In the genomic region with DNA sequence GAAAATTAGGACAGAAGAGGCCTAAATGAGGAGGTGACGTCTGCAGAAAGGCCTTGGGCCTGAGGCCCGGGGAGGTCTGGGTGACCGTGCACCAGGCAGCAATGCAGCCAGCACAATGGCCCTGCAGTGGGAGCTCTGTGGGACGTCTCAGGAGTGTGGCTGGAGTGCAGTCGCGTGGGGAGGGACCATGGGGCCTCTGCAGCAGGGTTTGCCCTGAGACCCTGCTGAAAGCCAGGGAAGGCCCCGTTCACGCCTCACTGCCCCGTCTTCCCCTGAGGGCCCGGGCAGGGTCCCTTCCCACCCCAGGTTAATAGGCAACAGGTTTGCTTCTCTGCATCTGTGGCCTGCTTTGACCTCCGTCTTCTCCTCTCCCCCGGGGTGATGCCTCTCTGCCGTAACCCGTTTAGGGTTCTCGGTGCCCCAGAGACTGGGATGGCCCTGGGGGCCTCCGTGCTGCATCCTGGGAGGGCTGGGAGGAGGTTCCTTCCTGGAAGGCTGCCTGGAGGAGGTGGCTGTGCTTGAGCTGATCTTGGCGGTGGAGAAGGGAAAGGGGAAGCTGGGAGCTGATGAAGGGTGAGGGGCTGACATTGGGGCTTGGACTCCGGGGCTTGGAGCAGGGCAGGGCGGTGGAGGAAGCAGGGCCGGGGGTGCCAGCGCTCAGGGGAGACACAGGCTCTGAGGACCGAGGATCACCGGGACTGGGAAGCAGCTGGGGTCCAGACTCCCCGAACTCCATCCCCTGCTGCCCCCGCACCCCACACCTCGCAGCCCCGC, we compare ENCODE assay signal across 19 cellular contexts. TPM values are rescaled to one million over a fixed set of nuclear protein-coding genes. Genes with fewer than 3 reads are reported as not detected.
A peak's percentile ranks its signal among the peaks of the same experiment; 100 is the strongest.
DNase-seq lines count a peak whose midpoint lies in the region; ATAC-seq and TF ChIP-seq lines count a peak whose summit lies in the region.
"Had no signal": no experiment of that assay in that cellular context is flagged by ENCODE, and none has a peak within 500 bp of the region (broad histone marks: within the 10 kb centered on the region; RNA-seq: fewer than 3 reads in every experiment).

No MANE protein-coding gene starts in this region.

- peaks cover 6% of the 10 kb centered on the region for H3K36me3 Mint-ChIP-seq in memory B cell
- peaks cover 4% of the 10 kb centered on the region for H3K36me3 Mint-ChIP-seq in activated T-cell treated with anti-CD3 and anti-CD28 coated beads, Interleukin-2, amount 50 U/mL, for 4 hours (ENCODE audit: insufficient read depth)

- H3K27me3 Mint-ChIP-seq in memory B cell, result peaks cover 23% of the 10 kb centered on the region
- H3K27me3 Mint-ChIP-seq in activated T-cell treated with anti-CD3 and anti-CD28 coated beads, Interleukin-2, amount 50 U/mL, for 4 hours (ENCODE audit: low read depth), result peaks cover 39% of the 10 kb centered on the region
- H3K27me3 Mint-ChIP-seq: progenitor cell of endocrine pancreas had no signal

- peak overlapping the region; percentile 40 to 95 (median 88) for H3K27ac ChIP-seq in dorsolateral prefrontal cortex
- peak overlapping the region; percentile 17 for H3K27ac ChIP-seq in subcutaneous abdominal adipose tissue (ENCODE audit: low read depth, low read length)
- H3K27ac ChIP-seq: C4-2B had no signal

- H3K27ac Mint-ChIP-seq in memory B cell, result peak overlapping the region; percentile 12
- H3K27ac Mint-ChIP-seq: activated CD4-positive, alpha-beta memory T cell treated with anti-CD3 and anti-CD28 coated beads, Interleukin-2, amount 10 ng/mL, durations not matched to agents 7 days and 5 days; progenitor cell of endocrine pancreas; stimulated activated memory B cell treated with anti-CD40 and anti-IgM and Interleukin-4, amounts not matched to agents 10 μg/mL and 1 μg/mL and 100 μg/mL, for 72 hours; T-helper 2 cell treated with Interferon-gamma antibody and Interleukin-4, amounts not matched to agents 5 μg/mL and 100 μg/mL, for 36 hours had no signal

- H3K36me3 ChIP-seq in subcutaneous abdominal adipose tissue (ENCODE audit: control insufficient read depth in 5 of 5, insufficient read depth in 5 of 5, low read length in 5 of 5), result peaks cover 0 to 9% (median 5%) of the 10 kb centered on the region in 5 donors
- H3K36me3 ChIP-seq: Peyer's patch had no signal

- peaks cover 6% of the 10 kb centered on the region for H3K9me3 Mint-ChIP-seq in memory B cell
- peaks cover 4% of the 10 kb centered on the region for H3K9me3 Mint-ChIP-seq in activated T-cell treated with anti-CD3 and anti-CD28 coated beads, Interleukin-2, amount 50 U/mL, for 4 hours

- H3K4me1 Mint-ChIP-seq in memory B cell, result peaks cover 9% of the 10 kb centered on the region
- no peaks in the 10 kb centered on the region for H3K4me1 Mint-ChIP-seq in activated T-cell treated with anti-CD3 and anti-CD28 coated beads, Interleukin-2, amount 50 U/mL, for 4 hours (ENCODE audit: low read depth)
- H3K4me1 Mint-ChIP-seq: activated CD4-positive, alpha-beta memory T cell treated with anti-CD3 and anti-CD28 coated beads, Interleukin-2, amount 10 ng/mL, durations not matched to agents 7 days and 5 days had no signal

- peaks cover 3 to 38% (median 28%) of the 10 kb centered on the region in 5 donors for H3K4me1 ChIP-seq in subcutaneous abdominal adipose tissue (ENCODE audit: control insufficient read depth in 5 of 5, insufficient read depth in 5 of 5, low read length in 5 of 5)

- peak overlapping the region in 1 of 5 donors; percentile 20 for H3K9ac ChIP-seq in subcutaneous abdominal adipose tissue (ENCODE audit: low read length in 5 of 5)

- H3K9me3 ChIP-seq in subcutaneous abdominal adipose tissue (ENCODE audit: control insufficient read depth in 5 of 5, low read length in 5 of 5), result peaks cover 0 to 6% (median 5%) of the 10 kb centered on the region in 5 donors

- peak; percentile 26; the same call in 1 of the 2 replicates for TF ChIP-seq EP300 in Ishikawa (IDR thresholded peaks at IDR 0.05; ENCODE audit: borderline replicate concordance)

- no peaks in the 10 kb centered on the region for H3K27me3 ChIP-seq in dorsolateral prefrontal cortex
- H3K27me3 ChIP-seq in subcutaneous abdominal adipose tissue (ENCODE audit: control insufficient read depth in 5 of 5, insufficient read depth in 4 of 5, low read length in 5 of 5), result no peaks in the 10 kb centered on the region

- peak overlapping the region in 32 of 59 donors; percentile 11 to 67 (median 58) for H3K4me3 ChIP-seq in dorsolateral prefrontal cortex
- no peak overlapping the region for H3K4me3 ChIP-seq in subcutaneous abdominal adipose tissue (ENCODE audit: low read depth in 1 of 5, low read length in 5 of 5)

- H3K4me3 Mint-ChIP-seq in memory B cell, result no peak overlapping the region
- H3K4me3 Mint-ChIP-seq in activated T-cell treated with anti-CD3 and anti-CD28 coated beads, Interleukin-2, amount 50 U/mL, for 4 hours, result no peak overlapping the region
- H3K4me3 Mint-ChIP-seq: activated CD4-positive, alpha-beta memory T cell treated with anti-CD3 and anti-CD28 coated beads, Interleukin-2, amount 10 ng/mL, durations not matched to agents 7 days and 5 days; stimulated activated memory B cell treated with anti-CD40 and anti-IgM and Interleukin-4, amounts not matched to agents 10 μg/mL and 1 μg/mL and 100 μg/mL, for 72 hours; T-helper 2 cell treated with Interferon-gamma antibody and Interleukin-4, amounts not matched to agents 5 μg/mL and 100 μg/mL, for 36 hours had no signal

- no peak for TF ChIP-seq RAD21 in Ishikawa (IDR thresholded peaks at IDR 0.05; ENCODE audit: low read depth)

- ATAC-seq in memory B cell (ENCODE audit: low read depth) (no peak), GM21723 (IDR thresholded peaks at IDR 0.05; ENCODE audit: unreplicated experiment) (no peak)
- no peak for ATAC-seq in activated T-cell treated with anti-CD3 and anti-CD28 coated beads, Interleukin-2, amount 50 U/mL, for 4 hours
- ATAC-seq: stimulated activated memory B cell treated with anti-CD40 and anti-IgM and Interleukin-4, amounts not matched to agents 10 μg/mL and 1 μg/mL and 100 μg/mL, for 72 hours had no signal

- intact Hi-C loops in dorsolateral prefrontal cortex (cut with DNase I), result no loop called here

- DNase-seq in dorsolateral prefrontal cortex (no peak), memory B cell (ENCODE audit: low spot score in 2 of 2) (no peak), GM10266 (ENCODE audit: extremely low spot score) (no peak), DMS 273 (lab: John Stamatoyannopoulos, UW; ENCODE audit: unreplicated experiment) (no peak)
- no peak for DNase-seq in activated T-cell treated with anti-CD3 and anti-CD28 coated beads, Interleukin-2, amount 50 U/mL, for 4 hours
- DNase-seq: activated CD4-positive, alpha-beta memory T cell treated with anti-CD3 and anti-CD28 coated beads, Interleukin-2, amount 10 ng/mL, durations not matched to agents 7 days and 5 days; activated effector memory CD4-positive, alpha-beta T cell treated with anti-CD3 and anti-CD28 coated beads, Interleukin-2, amount 50 U/mL, for 16 hours; NCI-H1092; NCI-H446; Peyer's patch had no signal

- no peak for TF ChIP-seq CTCF in dorsolateral prefrontal cortex (IDR thresholded peaks at IDR 0.05 in 54 of 56, conservative IDR thresholded peaks at IDR 0.05 in 2 of 56; ENCODE audit: low read depth in 1 of 56, partially characterized antibody in 56 of 56)
- no peak for TF ChIP-seq CTCF in GM10266 (IDR thresholded peaks at IDR 0.05; ENCODE audit: control insufficient read depth, insufficient read depth, low read depth, missing control alignments)

TF ChIP-seq in Ishikawa, 13 proteins besides CTCF, POLR2A, EP300 and RAD21:
- TF ChIP-seq, protein P1, sequence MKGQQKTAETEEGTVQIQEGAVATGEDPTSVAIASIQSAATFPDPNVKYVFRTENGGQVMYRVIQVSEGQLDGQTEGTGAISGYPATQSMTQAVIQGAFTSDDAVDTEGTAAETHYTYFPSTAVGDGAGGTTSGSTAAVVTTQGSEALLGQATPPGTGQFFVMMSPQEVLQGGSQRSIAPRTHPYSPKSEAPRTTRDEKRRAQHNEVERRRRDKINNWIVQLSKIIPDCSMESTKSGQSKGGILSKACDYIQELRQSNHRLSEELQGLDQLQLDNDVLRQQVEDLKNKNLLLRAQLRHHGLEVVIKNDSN (IDR thresholded peaks at IDR 0.05), result no peak
- TF ChIP-seq ZBTB7A (IDR thresholded peaks at IDR 0.05; ENCODE audit: low read depth), result peak; percentile 33; the same call in 1 of the 2 replicates

RNA-seq across cellular contexts. Expression of gene PALM, which starts 9.7 kb away (rescaled TPM):
- total RNA-seq in dorsolateral prefrontal cortex, result 100 to 1,000 TPM; 133 to 479 (median 272) TPM
- under 1 TPM; 0.26 to 0.61 (median 0.27) TPM for total RNA-seq in activated T-cell treated with anti-CD3 and anti-CD28 coated beads, Interleukin-2, amount 50 U/mL, for 4 hours
- total RNA-seq: activated CD4-positive, alpha-beta memory T cell treated with anti-CD3 and anti-CD28 coated beads, Interleukin-2, amount 10 ng/mL, durations not matched to agents 7 days and 5 days had no signal

RNA-seq across cellular contexts. Expression of gene PRSS57, which starts 23.2 kb away (rescaled TPM):
- total RNA-seq in dorsolateral prefrontal cortex, result under 1 TPM in 1 of 120 experiments, not detected in 119; 0.50 TPM
- under 1 TPM in 2 of 3 donors, not detected in 1; 0.87 to 0.94 TPM for total RNA-seq in activated T-cell treated with anti-CD3 and anti-CD28 coated beads, Interleukin-2, amount 50 U/mL, for 4 hours
- total RNA-seq: activated CD4-positive, alpha-beta memory T cell treated with anti-CD3 and anti-CD28 coated beads, Interleukin-2, amount 10 ng/mL, durations not matched to agents 7 days and 5 days; endothelial cell of umbilical vein; mesenteric fat pad; Peyer's patch; progenitor cell of endocrine pancreas had no signal

RNA-seq across cellular contexts. Expression of gene MISP, which starts 32.5 kb away (rescaled TPM):
- 1 to 10 TPM in 3 of 120 experiments, under 1 TPM in 60, not detected in 57; 0.15 to 1.5 (median 0.35) TPM for total RNA-seq in dorsolateral prefrontal cortex
- under 1 TPM in 1 of 3 donors, not detected in 2; 0.08 TPM for total RNA-seq in activated T-cell treated with anti-CD3 and anti-CD28 coated beads, Interleukin-2, amount 50 U/mL, for 4 hours
- total RNA-seq: activated CD4-positive, alpha-beta memory T cell treated with anti-CD3 and anti-CD28 coated beads, Interleukin-2, amount 10 ng/mL, durations not matched to agents 7 days and 5 days; endothelial cell of umbilical vein had no signal

RNA-seq across cellular contexts. Expression of gene FSTL3, which starts 42.2 kb away (rescaled TPM):
- total RNA-seq in dorsolateral prefrontal cortex, result 10 to 100 TPM in 118 of 120 experiments, 1 to 10 TPM in 2; 9.3 to 35.4 (median 18.1) TPM
- 1 to 10 TPM; 8.0 to 9.9 (median 8.3) TPM for total RNA-seq in activated T-cell treated with anti-CD3 and anti-CD28 coated beads, Interleukin-2, amount 50 U/mL, for 4 hours

RNA-seq across cellular contexts. Expression of gene RNF126, which starts 55.4 kb away (rescaled TPM):
- 10 to 100 TPM; 22.4 to 58.2 (median 41.2) TPM for total RNA-seq in dorsolateral prefrontal cortex
- total RNA-seq in activated T-cell treated with anti-CD3 and anti-CD28 coated beads, Interleukin-2, amount 50 U/mL, for 4 hours, result 100 to 1,000 TPM; 144 to 162 (median 147) TPM

Comparison
In these comparisons a context has a peak if more than half of its experiments do, and no peak if none do; other contexts are left out.
1. H3K4me3 ChIP-seq: peak in dorsolateral prefrontal cortex (32 of 59); none in subcutaneous abdominal adipose tissue (0 of 5).
2. RNA of gene PALM, which starts 9.7 kb away (total RNA-seq): 133 to 479 TPM in dorsolateral prefrontal cortex; 0.26 to 0.61 TPM in activated T-cell treated with anti-CD3 and anti-CD28 coated beads, Interleukin-2, amount 50 U/mL, for 4 hours; every median in the first group is over 10 times any median in the second.